8 cellular contexts compared by ENCODE assay signal in genomic region chr19:33302974-33303790, GRCh38. TPM values are rescaled to one million over a fixed set of nuclear protein-coding genes. Genes with fewer than 3 reads are reported as not detected.
DNase-seq lines count a peak whose midpoint lies in the region; ATAC-seq and TF ChIP-seq lines count a peak whose summit lies in the region.

No MANE protein-coding gene starts in this region.

- H3K4me3 ChIP-seq in cardiac muscle cell, result peak overlapping the region; percentile 46

- DNase-seq in 8988T (peak; percentile 86), KBM-7 (peak; percentile 63), cardiac muscle cell (ENCODE audit: low read depth in 1 of 2, low spot score in 1 of 2) (peak; percentile 70 to 86), osteocyte (ENCODE audit: extremely low spot score, unreplicated experiment) (no peak), H4 (ENCODE audit: low spot score) (no peak)
- no peak for DNase-seq in activated T-helper 2 cell treated with anti-CD3 and anti-CD28 coated beads, Interferon-gamma antibody, Interleukin-2, Interleukin-4, amounts not matched to agents 10 μg/mL and 5 μg/mL and 100 μg/mL, durations not matched to agents 14 hours and 24 hours and 36 hours (ENCODE audit: low spot score)

- peaks cover 10% of the 10 kb centered on the region for H3K4me1 ChIP-seq in cardiac muscle cell (ENCODE audit: low read depth)

- H3K4me3 Mint-ChIP-seq in activated T-helper 2 cell treated with anti-CD3 and anti-CD28 coated beads, Interferon-gamma antibody, Interleukin-2, Interleukin-4, amounts not matched to agents 10 μg/mL and 5 μg/mL and 100 μg/mL, durations not matched to agents 14 hours and 24 hours and 36 hours (ENCODE audit: low read depth), result peak overlapping the region; percentile 51
- H3K4me3 Mint-ChIP-seq in osteocyte (ENCODE audit: unreplicated experiment), result peak overlapping the region; percentile 72

- no peaks in the 10 kb centered on the region for H3K9me3 ChIP-seq in cardiac muscle cell (ENCODE audit: low read depth)

- in situ Hi-C loops in KBM-7 (cut with MboI; ENCODE audit: low pct_unique_long_range_greater_than_20kb, low sequenced_read_pairs), result no loop called here

- peak; percentile 24 for ATAC-seq in GM18502 (IDR thresholded peaks at IDR 0.05; ENCODE audit: poor library complexity, unreplicated experiment)
- ATAC-seq in GM19452 (IDR thresholded peaks at IDR 0.05; ENCODE audit: unreplicated experiment), result no peak

- H3K4me1 Mint-ChIP-seq in activated T-helper 2 cell treated with anti-CD3 and anti-CD28 coated beads, Interferon-gamma antibody, Interleukin-2, Interleukin-4, amounts not matched to agents 10 μg/mL and 5 μg/mL and 100 μg/mL, durations not matched to agents 14 hours and 24 hours and 36 hours (ENCODE audit: low read depth), result no peaks in the 10 kb centered on the region
- peaks cover 2% of the 10 kb centered on the region for H3K4me1 Mint-ChIP-seq in osteocyte (ENCODE audit: unreplicated experiment)

- TF ChIP-seq CTCF in cardiac muscle cell (IDR thresholded peaks at IDR 0.05; ENCODE audit: low read depth, low read length), result no peak
- no peak for TF ChIP-seq CTCF in osteocyte (IDR thresholded peaks at IDR 0.05)

- H3K27me3 ChIP-seq in cardiac muscle cell, result peaks cover 33% of the 10 kb centered on the region

- H3K27me3 Mint-ChIP-seq in activated T-helper 2 cell treated with anti-CD3 and anti-CD28 coated beads, Interferon-gamma antibody, Interleukin-2, Interleukin-4, amounts not matched to agents 10 μg/mL and 5 μg/mL and 100 μg/mL, durations not matched to agents 14 hours and 24 hours and 36 hours (ENCODE audit: low read depth), result peaks cover 50% of the 10 kb centered on the region
- H3K27me3 Mint-ChIP-seq in osteocyte (ENCODE audit: unreplicated experiment), result peaks cover 30% of the 10 kb centered on the region

- H3K9me3 Mint-ChIP-seq in activated T-helper 2 cell treated with anti-CD3 and anti-CD28 coated beads, Interferon-gamma antibody, Interleukin-2, Interleukin-4, amounts not matched to agents 10 μg/mL and 5 μg/mL and 100 μg/mL, durations not matched to agents 14 hours and 24 hours and 36 hours, result no peaks in the 10 kb centered on the region
- no peaks in the 10 kb centered on the region for H3K9me3 Mint-ChIP-seq in osteocyte (ENCODE audit: unreplicated experiment)

- peak overlapping the region; percentile 33 for H3K27ac ChIP-seq in cardiac muscle cell

- no peaks in the 10 kb centered on the region for H3K36me3 ChIP-seq in cardiac muscle cell

- intact Hi-C loops in activated T-helper 2 cell treated with anti-CD3 and anti-CD28 coated beads, Interferon-gamma antibody, Interleukin-2, Interleukin-4, amounts not matched to agents 10 μg/mL and 5 μg/mL and 100 μg/mL, durations not matched to agents 14 hours and 24 hours and 36 hours (cut with micrococcal nuclease), result loop anchor here (2.0 to 5.0 kb wide), 2 partner anchors 68 to 69 kb away; partner anchors contain the start of gene CEBPG

- H3K27ac Mint-ChIP-seq in activated T-helper 2 cell treated with anti-CD3 and anti-CD28 coated beads, Interferon-gamma antibody, Interleukin-2, Interleukin-4, amounts not matched to agents 10 μg/mL and 5 μg/mL and 100 μg/mL, durations not matched to agents 14 hours and 24 hours and 36 hours, result no peak overlapping the region
- H3K27ac Mint-ChIP-seq in osteocyte (ENCODE audit: unreplicated experiment), result no peak overlapping the region

- no peaks in the 10 kb centered on the region for H3K36me3 Mint-ChIP-seq in activated T-helper 2 cell treated with anti-CD3 and anti-CD28 coated beads, Interferon-gamma antibody, Interleukin-2, Interleukin-4, amounts not matched to agents 10 μg/mL and 5 μg/mL and 100 μg/mL, durations not matched to agents 14 hours and 24 hours and 36 hours (ENCODE audit: low read depth)
- no peaks in the 10 kb centered on the region for H3K36me3 Mint-ChIP-seq in osteocyte (ENCODE audit: unreplicated experiment)

RNA-seq across cellular contexts. Expression of gene CEBPA, which starts 0.8 kb away (rescaled TPM):
- total RNA-seq in activated T-helper 2 cell treated with anti-CD3 and anti-CD28 coated beads, Interferon-gamma antibody, Interleukin-2, Interleukin-4, amounts not matched to agents 10 μg/mL and 5 μg/mL and 100 μg/mL, durations not matched to agents 14 hours and 24 hours and 36 hours, result 0.73 and 0.90 TPM in 2 replicates
- total RNA-seq in cardiac muscle cell (6.2 and 6.7 TPM in 2 replicates), osteocyte (0.86 and 1.4 TPM in 2 replicates)
- 2.4 and 3.2 TPM in 2 replicates for polyA plus RNA-seq in cardiac muscle cell
- 2.7 and 4.3 TPM in 2 replicates for total RNA-seq in H4 (2014; rRNA removed; shearing (Covaris generic))

Comparison
In these comparisons a context has a peak if more than half of its experiments do, and no peak if none do; other contexts are left out.
1. DNase-seq: peak in 8988T (single experiment), KBM-7 (single experiment) and cardiac muscle cell (2 of 2); none in activated T-helper 2 cell treated with anti-CD3 and anti-CD28 coated beads, Interferon-gamma antibody, Interleukin-2, Interleukin-4, amounts not matched to agents 10 μg/mL and 5 μg/mL and 100 μg/mL, durations not matched to agents 14 hours and 24 hours and 36 hours (single experiment), osteocyte (single experiment) and H4 (single experiment).